ENCODE assay signal across 1 cellular context in the genomic region with DNA sequence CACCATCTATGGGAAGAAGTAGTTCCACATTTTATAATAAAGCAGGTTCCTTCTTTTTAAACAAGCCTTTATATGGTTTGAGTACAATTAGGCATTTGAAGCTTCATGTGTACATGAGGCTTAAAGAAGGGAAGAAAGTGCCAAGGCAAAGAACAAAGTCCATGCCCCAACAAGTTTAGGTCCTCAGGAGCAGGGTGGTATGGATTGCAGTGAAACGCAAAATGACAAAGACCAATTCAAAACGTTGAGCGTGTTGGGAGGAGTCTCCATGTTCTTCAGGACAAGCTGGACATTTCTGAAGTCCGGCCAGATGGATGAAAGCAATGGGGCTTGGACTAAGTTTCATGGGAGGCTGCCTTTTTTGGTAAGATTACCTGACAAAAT.
A peak's percentile ranks its signal among the peaks of the same experiment; 100 is the strongest.
TF ChIP-seq lines count a peak whose summit lies in the region.

No MANE protein-coding gene starts in this region.

TF ChIP-seq in HepG2, 621 proteins besides CTCF, POLR2A, EP300 and RAD21 (continued from another document and continues in another):
- TF ChIP-seq, protein P1, sequence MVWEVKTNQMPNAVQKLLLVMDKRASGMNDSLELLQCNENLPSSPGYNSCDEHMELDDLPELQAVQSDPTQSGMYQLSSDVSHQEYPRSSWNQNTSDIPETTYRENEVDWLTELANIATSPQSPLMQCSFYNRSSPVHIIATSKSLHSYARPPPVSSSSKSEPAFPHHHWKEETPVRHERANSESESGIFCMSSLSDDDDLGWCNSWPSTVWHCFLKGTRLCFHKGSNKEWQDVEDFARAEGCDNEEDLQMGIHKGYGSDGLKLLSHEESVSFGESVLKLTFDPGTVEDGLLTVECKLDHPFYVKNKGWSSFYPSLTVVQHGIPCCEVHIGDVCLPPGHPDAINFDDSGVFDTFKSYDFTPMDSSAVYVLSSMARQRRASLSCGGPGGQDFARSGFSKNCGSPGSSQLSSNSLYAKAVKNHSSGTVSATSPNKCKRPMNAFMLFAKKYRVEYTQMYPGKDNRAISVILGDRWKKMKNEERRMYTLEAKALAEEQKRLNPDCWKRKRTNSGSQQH (CRISPR knock-in tag; IDR thresholded peaks at IDR 0.05; ENCODE audit: low read depth), result no peak
- TF ChIP-seq CBX2 (IDR thresholded peaks at IDR 0.05; ENCODE audit: low read depth, low read length) (no peak), CBX2 (CRISPR knock-in tag; IDR thresholded peaks at IDR 0.05; ENCODE audit: low read depth) (no peak), KLF16 (CRISPR knock-in tag; IDR thresholded peaks at IDR 0.05) (0 out of 4 replicates have a peak, but pooled peaks of 1 of the 2 experiments have one; percentile 17), SP1 (IDR thresholded peaks at IDR 0.05) (no peak), SP1 (CRISPR knock-in tag; IDR thresholded peaks at IDR 0.05) (no peak), RFXAP (CRISPR knock-in tag; IDR thresholded peaks at IDR 0.05; ENCODE audit: borderline replicate concordance) (no peak), ZNF33B (CRISPR knock-in tag; IDR thresholded peaks at IDR 0.05) (0 out of 2 replicates have a peak, but pooled peaks have one; percentile 29), FOXK2 (IDR thresholded peaks at IDR 0.05) (no peak), ZNF121 (CRISPR knock-in tag; IDR thresholded peaks at IDR 0.05) (no peak), ZNF136 (CRISPR knock-in tag; IDR thresholded peaks at IDR 0.05; ENCODE audit: low read depth) (0 out of 2 replicates have a peak, but pooled peaks have one; percentile 26), ZNF724P (CRISPR knock-in tag; IDR thresholded peaks at IDR 0.05; ENCODE audit: borderline replicate concordance) (no peak), ZNF567 (CRISPR knock-in tag; IDR thresholded peaks at IDR 0.05; ENCODE audit: borderline replicate concordance) (no peak), ELF3 (CRISPR knock-in tag; IDR thresholded peaks at IDR 0.05) (no peak), SMAD9 (CRISPR knock-in tag; IDR thresholded peaks at IDR 0.05) (no peak), FOXK1 (CRISPR knock-in tag; IDR thresholded peaks at IDR 0.05; ENCODE audit: borderline replicate concordance, low read depth) (peak; percentile 41; the same call in 1 of the 2 replicates)
- TF ChIP-seq, protein P2, sequence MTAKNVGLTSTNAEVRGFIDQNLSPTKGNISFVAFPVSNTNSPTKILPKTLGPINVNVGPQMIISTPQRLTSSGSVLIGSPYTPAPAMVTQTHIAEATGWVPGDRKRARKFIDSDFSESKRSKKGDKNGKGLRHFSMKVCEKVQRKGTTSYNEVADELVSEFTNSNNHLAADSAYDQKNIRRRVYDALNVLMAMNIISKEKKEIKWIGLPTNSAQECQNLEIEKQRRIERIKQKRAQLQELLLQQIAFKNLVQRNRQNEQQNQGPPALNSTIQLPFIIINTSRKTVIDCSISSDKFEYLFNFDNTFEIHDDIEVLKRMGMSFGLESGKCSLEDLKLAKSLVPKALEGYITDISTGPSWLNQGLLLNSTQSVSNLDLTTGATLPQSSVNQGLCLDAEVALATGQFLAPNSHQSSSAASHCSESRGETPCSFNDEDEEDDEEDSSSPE (CRISPR knock-in tag; IDR thresholded peaks at IDR 0.05), result 0 out of 2 replicates have a peak, but pooled peaks have one; percentile 34
- TF ChIP-seq, protein P3, sequence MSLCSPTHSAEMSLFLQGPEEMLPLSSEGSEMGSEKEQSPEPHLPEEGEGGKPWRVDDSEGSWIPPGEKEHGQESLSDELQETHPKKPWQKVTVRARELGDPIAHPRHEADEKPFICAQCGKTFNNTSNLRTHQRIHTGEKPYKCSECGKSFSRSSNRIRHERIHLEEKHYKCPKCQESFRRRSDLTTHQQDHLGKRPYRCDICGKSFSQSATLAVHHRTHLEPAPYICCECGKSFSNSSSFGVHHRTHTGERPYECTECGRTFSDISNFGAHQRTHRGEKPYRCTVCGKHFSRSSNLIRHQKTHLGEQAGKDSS (CRISPR knock-in tag; IDR thresholded peaks at IDR 0.05; ENCODE audit: borderline replicate concordance, low read depth), result no peak
- TF ChIP-seq, protein P4, sequence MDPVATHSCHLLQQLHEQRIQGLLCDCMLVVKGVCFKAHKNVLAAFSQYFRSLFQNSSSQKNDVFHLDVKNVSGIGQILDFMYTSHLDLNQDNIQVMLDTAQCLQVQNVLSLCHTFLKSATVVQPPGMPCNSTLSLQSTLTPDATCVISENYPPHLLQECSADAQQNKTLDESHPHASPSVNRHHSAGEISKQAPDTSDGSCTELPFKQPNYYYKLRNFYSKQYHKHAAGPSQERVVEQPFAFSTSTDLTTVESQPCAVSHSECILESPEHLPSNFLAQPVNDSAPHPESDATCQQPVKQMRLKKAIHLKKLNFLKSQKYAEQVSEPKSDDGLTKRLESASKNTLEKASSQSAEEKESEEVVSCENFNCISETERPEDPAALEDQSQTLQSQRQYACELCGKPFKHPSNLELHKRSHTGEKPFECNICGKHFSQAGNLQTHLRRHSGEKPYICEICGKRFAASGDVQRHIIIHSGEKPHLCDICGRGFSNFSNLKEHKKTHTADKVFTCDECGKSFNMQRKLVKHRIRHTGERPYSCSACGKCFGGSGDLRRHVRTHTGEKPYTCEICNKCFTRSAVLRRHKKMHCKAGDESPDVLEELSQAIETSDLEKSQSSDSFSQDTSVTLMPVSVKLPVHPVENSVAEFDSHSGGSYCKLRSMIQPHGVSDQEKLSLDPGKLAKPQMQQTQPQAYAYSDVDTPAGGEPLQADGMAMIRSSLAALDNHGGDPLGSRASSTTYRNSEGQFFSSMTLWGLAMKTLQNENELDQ (CRISPR knock-in tag; IDR thresholded peaks at IDR 0.05; ENCODE audit: borderline replicate concordance), result 0 out of 2 replicates have a peak, but pooled peaks have one; percentile 45
- TF ChIP-seq, protein P5, sequence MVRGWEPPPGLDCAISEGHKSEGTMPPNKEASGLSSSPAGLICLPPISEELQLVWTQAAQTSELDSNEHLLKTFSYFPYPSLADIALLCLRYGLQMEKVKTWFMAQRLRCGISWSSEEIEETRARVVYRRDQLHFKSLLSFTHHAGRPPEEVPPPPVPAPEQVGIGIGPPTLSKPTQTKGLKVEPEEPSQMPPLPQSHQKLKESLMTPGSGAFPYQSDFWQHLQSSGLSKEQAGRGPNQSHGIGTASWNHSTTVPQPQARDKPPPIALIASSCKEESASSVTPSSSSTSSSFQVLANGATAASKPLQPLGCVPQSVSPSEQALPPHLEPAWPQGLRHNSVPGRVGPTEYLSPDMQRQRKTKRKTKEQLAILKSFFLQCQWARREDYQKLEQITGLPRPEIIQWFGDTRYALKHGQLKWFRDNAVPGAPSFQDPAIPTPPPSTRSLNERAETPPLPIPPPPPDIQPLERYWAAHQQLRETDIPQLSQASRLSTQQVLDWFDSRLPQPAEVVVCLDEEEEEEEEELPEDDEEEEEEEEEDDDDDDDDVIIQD (CRISPR knock-in tag; IDR thresholded peaks at IDR 0.05; ENCODE audit: low read depth), result no peak
- TF ChIP-seq, protein P6, sequence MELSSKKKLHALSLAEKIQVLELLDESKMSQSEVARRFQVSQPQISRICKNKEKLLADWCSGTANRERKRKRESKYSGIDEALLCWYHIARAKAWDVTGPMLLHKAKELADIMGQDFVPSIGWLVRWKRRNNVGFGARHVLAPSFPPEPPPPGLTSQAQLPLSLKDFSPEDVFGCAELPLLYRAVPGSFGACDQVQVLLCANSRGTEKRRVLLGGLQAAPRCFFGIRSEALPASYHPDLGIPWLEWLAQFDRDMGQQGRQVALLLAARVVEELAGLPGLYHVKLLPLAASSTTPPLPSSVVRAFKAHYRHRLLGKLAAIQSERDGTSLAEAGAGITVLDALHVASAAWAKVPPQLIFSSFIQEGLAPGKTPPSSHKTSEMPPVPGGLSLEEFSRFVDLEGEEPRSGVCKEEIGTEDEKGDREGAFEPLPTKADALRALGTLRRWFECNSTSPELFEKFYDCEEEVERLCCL (CRISPR knock-in tag; IDR thresholded peaks at IDR 0.05; ENCODE audit: borderline replicate concordance), result no peak
- TF ChIP-seq, protein P7, sequence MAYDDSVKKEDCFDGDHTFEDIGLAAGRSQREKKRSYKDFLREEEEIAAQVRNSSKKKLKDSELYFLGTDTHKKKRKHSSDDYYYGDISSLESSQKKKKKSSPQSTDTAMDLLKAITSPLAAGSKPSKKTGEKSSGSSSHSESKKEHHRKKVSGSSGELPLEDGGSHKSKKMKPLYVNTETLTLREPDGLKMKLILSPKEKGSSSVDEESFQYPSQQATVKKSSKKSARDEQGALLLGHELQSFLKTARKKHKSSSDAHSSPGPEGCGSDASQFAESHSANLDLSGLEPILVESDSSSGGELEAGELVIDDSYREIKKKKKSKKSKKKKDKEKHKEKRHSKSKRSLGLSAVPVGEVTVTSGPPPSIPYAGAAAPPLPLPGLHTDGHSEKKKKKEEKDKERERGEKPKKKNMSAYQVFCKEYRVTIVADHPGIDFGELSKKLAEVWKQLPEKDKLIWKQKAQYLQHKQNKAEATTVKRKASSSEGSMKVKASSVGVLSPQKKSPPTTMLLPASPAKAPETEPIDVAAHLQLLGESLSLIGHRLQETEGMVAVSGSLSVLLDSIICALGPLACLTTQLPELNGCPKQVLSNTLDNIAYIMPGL (CRISPR knock-in tag; IDR thresholded peaks at IDR 0.05; ENCODE audit: borderline replicate concordance in 1 of 2, low read depth in 1 of 2), result no peak
- TF ChIP-seq, protein P8, sequence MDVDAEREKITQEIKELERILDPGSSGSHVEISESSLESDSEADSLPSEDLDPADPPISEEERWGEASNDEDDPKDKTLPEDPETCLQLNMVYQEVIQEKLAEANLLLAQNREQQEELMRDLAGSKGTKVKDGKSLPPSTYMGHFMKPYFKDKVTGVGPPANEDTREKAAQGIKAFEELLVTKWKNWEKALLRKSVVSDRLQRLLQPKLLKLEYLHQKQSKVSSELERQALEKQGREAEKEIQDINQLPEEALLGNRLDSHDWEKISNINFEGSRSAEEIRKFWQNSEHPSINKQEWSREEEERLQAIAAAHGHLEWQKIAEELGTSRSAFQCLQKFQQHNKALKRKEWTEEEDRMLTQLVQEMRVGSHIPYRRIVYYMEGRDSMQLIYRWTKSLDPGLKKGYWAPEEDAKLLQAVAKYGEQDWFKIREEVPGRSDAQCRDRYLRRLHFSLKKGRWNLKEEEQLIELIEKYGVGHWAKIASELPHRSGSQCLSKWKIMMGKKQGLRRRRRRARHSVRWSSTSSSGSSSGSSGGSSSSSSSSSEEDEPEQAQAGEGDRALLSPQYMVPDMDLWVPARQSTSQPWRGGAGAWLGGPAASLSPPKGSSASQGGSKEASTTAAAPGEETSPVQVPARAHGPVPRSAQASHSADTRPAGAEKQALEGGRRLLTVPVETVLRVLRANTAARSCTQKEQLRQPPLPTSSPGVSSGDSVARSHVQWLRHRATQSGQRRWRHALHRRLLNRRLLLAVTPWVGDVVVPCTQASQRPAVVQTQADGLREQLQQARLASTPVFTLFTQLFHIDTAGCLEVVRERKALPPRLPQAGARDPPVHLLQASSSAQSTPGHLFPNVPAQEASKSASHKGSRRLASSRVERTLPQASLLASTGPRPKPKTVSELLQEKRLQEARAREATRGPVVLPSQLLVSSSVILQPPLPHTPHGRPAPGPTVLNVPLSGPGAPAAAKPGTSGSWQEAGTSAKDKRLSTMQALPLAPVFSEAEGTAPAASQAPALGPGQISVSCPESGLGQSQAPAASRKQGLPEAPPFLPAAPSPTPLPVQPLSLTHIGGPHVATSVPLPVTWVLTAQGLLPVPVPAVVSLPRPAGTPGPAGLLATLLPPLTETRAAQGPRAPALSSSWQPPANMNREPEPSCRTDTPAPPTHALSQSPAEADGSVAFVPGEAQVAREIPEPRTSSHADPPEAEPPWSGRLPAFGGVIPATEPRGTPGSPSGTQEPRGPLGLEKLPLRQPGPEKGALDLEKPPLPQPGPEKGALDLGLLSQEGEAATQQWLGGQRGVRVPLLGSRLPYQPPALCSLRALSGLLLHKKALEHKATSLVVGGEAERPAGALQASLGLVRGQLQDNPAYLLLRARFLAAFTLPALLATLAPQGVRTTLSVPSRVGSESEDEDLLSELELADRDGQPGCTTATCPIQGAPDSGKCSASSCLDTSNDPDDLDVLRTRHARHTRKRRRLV (CRISPR knock-in tag; IDR thresholded peaks at IDR 0.05), result no peak
- TF ChIP-seq, protein P9, sequence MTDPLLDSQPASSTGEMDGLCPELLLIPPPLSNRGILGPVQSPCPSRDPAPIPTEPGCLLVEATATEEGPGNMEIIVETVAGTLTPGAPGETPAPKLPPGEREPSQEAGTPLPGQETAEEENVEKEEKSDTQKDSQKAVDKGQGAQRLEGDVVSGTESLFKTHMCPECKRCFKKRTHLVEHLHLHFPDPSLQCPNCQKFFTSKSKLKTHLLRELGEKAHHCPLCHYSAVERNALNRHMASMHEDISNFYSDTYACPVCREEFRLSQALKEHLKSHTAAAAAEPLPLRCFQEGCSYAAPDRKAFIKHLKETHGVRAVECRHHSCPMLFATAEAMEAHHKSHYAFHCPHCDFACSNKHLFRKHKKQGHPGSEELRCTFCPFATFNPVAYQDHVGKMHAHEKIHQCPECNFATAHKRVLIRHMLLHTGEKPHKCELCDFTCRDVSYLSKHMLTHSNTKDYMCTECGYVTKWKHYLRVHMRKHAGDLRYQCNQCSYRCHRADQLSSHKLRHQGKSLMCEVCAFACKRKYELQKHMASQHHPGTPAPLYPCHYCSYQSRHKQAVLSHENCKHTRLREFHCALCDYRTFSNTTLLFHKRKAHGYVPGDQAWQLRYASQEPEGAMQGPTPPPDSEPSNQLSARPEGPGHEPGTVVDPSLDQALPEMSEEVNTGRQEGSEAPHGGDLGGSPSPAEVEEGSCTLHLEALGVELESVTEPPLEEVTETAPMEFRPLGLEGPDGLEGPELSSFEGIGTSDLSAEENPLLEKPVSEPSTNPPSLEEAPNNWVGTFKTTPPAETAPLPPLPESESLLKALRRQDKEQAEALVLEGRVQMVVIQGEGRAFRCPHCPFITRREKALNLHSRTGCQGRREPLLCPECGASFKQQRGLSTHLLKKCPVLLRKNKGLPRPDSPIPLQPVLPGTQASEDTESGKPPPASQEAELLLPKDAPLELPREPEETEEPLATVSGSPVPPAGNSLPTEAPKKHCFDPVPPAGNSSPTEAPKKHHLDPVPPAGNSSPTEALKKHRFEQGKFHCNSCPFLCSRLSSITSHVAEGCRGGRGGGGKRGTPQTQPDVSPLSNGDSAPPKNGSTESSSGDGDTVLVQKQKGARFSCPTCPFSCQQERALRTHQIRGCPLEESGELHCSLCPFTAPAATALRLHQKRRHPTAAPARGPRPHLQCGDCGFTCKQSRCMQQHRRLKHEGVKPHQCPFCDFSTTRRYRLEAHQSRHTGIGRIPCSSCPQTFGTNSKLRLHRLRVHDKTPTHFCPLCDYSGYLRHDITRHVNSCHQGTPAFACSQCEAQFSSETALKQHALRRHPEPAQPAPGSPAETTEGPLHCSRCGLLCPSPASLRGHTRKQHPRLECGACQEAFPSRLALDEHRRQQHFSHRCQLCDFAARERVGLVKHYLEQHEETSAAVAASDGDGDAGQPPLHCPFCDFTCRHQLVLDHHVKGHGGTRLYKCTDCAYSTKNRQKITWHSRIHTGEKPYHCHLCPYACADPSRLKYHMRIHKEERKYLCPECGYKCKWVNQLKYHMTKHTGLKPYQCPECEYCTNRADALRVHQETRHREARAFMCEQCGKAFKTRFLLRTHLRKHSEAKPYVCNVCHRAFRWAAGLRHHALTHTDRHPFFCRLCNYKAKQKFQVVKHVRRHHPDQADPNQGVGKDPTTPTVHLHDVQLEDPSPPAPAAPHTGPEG (CRISPR knock-in tag; IDR thresholded peaks at IDR 0.05), result no peak
- TF ChIP-seq, protein P10, sequence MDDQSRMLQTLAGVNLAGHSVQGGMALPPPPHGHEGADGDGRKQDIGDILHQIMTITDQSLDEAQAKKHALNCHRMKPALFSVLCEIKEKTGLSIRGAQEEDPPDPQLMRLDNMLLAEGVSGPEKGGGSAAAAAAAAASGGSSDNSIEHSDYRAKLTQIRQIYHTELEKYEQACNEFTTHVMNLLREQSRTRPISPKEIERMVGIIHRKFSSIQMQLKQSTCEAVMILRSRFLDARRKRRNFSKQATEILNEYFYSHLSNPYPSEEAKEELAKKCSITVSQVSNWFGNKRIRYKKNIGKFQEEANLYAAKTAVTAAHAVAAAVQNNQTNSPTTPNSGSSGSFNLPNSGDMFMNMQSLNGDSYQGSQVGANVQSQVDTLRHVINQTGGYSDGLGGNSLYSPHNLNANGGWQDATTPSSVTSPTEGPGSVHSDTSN (CRISPR knock-in tag; IDR thresholded peaks at IDR 0.05; ENCODE audit: borderline replicate concordance), result no peak
